In the genomic region with DNA sequence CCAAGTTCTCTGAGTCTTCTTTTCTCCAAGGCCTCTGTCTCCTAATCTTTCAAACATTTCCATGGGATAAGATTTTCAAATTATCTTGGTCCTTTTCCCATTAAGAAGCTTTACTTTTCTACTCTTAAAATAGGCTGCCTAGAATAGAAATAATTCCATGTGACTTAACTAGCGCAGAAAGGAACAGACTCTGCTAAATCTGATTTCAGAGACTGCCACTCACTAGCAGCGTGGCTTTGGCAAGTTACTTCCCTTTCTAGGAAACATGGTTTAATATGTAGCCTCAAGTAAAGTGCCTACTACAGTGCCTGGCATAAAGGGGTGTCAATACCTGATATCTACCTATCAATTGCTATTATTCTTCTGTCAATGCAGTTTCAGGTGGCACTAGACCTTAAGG, we compare ENCODE assay signal across 1 cellular context.
TF ChIP-seq lines count a peak whose summit lies in the region.

No MANE protein-coding gene starts in this region.

TF ChIP-seq in GM23338, 12 proteins besides CTCF, POLR2A, EP300 and RAD21 (continued from another document):
- TF ChIP-seq, protein P1, sequence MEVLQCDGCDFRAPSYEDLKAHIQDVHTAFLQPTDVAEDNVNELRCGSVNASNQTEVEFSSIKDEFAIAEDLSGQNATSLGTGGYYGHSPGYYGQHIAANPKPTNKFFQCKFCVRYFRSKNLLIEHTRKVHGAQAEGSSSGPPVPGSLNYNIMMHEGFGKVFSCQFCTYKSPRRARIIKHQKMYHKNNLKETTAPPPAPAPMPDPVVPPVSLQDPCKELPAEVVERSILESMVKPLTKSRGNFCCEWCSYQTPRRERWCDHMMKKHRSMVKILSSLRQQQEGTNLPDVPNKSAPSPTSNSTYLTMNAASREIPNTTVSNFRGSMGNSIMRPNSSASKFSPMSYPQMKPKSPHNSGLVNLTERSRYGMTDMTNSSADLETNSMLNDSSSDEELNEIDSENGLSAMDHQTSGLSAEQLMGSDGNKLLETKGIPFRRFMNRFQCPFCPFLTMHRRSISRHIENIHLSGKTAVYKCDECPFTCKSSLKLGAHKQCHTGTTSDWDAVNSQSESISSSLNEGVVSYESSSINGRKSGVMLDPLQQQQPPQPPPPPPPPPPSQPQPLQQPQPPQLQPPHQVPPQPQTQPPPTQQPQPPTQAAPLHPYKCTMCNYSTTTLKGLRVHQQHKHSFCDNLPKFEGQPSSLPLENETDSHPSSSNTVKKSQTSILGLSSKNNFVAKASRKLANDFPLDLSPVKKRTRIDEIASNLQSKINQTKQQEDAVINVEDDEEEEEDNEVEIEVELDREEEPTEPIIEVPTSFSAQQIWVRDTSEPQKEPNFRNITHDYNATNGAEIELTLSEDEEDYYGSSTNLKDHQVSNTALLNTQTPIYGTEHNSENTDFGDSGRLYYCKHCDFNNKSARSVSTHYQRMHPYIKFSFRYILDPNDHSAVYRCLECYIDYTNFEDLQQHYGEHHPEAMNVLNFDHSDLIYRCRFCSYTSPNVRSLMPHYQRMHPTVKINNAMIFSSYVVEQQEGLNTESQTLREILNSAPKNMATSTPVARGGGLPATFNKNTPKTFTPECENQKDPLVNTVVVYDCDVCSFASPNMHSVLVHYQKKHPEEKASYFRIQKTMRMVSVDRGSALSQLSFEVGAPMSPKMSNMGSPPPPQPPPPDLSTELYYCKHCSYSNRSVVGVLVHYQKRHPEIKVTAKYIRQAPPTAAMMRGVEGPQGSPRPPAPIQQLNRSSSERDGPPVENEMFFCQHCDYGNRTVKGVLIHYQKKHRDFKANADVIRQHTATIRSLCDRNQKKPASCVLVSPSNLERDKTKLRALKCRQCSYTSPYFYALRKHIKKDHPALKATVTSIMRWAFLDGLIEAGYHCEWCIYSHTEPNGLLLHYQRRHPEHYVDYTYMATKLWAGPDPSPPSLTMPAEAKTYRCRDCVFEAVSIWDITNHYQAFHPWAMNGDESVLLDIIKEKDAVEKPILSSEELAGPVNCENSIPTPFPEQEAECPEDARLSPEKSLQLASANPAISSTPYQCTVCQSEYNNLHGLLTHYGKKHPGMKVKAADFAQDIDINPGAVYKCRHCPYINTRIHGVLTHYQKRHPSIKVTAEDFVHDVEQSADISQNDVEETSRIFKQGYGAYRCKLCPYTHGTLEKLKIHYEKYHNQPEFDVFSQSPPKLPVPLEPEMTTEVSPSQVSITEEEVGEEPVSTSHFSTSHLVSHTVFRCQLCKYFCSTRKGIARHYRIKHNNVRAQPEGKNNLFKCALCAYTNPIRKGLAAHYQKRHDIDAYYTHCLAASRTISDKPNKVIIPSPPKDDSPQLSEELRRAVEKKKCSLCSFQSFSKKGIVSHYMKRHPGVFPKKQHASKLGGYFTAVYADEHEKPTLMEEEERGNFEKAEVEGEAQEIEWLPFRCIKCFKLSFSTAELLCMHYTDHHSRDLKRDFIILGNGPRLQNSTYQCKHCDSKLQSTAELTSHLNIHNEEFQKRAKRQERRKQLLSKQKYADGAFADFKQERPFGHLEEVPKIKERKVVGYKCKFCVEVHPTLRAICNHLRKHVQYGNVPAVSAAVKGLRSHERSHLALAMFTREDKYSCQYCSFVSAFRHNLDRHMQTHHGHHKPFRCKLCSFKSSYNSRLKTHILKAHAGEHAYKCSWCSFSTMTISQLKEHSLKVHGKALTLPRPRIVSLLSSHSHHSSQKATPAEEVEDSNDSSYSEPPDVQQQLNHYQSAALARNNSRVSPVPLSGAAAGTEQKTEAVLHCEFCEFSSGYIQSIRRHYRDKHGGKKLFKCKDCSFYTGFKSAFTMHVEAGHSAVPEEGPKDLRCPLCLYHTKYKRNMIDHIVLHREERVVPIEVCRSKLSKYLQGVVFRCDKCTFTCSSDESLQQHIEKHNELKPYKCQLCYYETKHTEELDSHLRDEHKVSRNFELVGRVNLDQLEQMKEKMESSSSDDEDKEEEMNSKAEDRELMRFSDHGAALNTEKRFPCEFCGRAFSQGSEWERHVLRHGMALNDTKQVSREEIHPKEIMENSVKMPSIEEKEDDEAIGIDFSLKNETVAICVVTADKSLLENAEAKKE (CRISPR knock-in tag; IDR thresholded peaks at IDR 0.05), result no peak
- no peak for TF ChIP-seq EZH2phosphoT487 (IDR thresholded peaks at IDR 0.05; ENCODE audit: unreplicated experiment)
- no peak for TF ChIP-seq POLR2AphosphoS5 (IDR thresholded peaks at IDR 0.05; ENCODE audit: low read depth)
- TF ChIP-seq EZH2 (IDR thresholded peaks at IDR 0.05; ENCODE audit: low read depth, unreplicated experiment), result no peak
- TF ChIP-seq JUNB (IDR thresholded peaks at IDR 0.05; ENCODE audit: unreplicated experiment), result no peak
- no peak for TF ChIP-seq ZNF331 (CRISPR knock-in tag; IDR thresholded peaks at IDR 0.05; ENCODE audit: low read depth)
- no peak for TF ChIP-seq STAT1 (IDR thresholded peaks at IDR 0.05; ENCODE audit: unreplicated experiment)
- no peak for TF ChIP-seq NANOG (IDR thresholded peaks at IDR 0.05; ENCODE audit: borderline replicate concordance)
